In the genomic region with DNA sequence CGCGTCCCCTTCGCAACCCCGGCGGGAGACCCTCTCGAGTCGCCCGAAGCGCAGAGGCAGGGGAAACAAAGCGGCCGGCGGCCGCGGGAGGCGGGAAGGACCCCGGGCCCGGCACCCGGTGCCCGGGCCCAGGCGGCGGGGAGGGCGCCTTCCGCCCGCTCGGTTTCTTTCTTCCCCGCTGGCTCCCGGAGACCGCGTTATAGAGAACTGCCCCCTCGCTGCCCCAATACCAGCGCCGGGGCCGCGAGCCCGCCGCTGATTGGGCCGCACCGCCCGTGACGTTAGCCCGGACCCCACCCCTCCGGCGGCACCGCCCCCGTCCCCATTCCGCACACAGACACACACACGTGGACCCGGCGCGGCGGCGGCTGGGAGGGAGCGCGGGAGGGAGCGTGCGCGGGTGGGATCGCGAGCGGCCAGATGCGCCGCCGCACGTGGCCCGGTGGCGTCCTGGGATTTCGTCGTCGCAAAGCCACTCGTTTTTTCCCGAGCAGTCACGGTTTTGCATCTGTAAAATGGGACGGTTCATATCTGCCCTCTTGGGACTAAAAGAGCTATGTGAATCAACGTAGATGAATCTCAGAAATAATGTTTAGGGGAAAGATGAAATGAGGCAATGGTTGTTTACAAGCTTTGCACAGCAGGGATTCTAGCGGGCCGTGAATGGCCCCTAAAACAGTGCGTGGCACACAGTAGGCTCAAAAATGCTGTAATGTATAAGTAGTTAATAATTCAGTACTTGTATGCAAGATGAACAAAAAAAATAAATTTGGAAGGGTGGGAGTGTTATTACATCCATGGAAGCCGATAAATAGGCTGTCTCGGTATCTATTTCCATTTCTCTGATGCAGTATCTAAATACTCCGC, we compare ENCODE assay signal across 9 cellular contexts.
A peak's percentile ranks its signal among the peaks of the same experiment; 100 is the strongest.
DNase-seq lines count a peak whose midpoint lies in the region; ATAC-seq, FAIRE-seq and TF ChIP-seq lines count a peak whose summit lies in the region.
"Had no signal": no experiment of that assay in that cellular context is flagged by ENCODE, and none has a peak within 500 bp of the region (broad histone marks: within the 10 kb centered on the region; RNA-seq: fewer than 3 reads in every experiment).

TSS of gene EPOP (minus strand) at position 209 of the 867 bp plus-strand sequence. CDS start 462 bp downstream, outside the sequence.

- peaks cover 44% of the 10 kb centered on the region for H3K4me1 Mint-ChIP-seq in nephron progenitor cell
- H3K4me1 Mint-ChIP-seq in stimulated activated naive CD8-positive, alpha-beta T cell treated with anti-CD3 and anti-CD28 coated beads, Interleukin-15, Interleukin-2, amounts not matched to agents 100 ng/mL and 50 ng/mL, for 24 hours (ENCODE audit: low read depth): peaks cover 55% of the 10 kb centered on the region

- no peaks in the 10 kb centered on the region for H4K20me1 ChIP-seq in KMS-11 (ENCODE audit: insufficient read depth)

- H3K79me2 ChIP-seq in KMS-11 (ENCODE audit: insufficient read depth, low read depth): no peaks in the 10 kb centered on the region

- no peak for TF ChIP-seq CTCF in KMS-11 (conservative IDR thresholded peaks at IDR 0.05; ENCODE audit: low read depth, low read length)
- TF ChIP-seq CTCF in nephron progenitor cell (IDR thresholded peaks at IDR 0.05): no peak

- DNase-seq in COR-L47 (lab: John Stamatoyannopoulos, UW): peak; percentile 87
- DNase-seq in RCC 7860 (ENCODE audit: low spot score): peak; percentile 29
- peak; percentile 68 for DNase-seq in activated T-helper 1 cell treated with Interleukin-2 at 50 U/mL for 16 hours (ENCODE audit: low read depth)
- DNase-seq in fibroblast of peridontal ligament (ENCODE audit: extremely low read depth): peak; percentile 66
- DNase-seq in nephron progenitor cell: peak; percentile 92

- peak within 1 kb of the TSS; percentile 79 for H2AFZ ChIP-seq in KMS-11 (ENCODE audit: low read depth)

- peaks cover 66% of the 10 kb centered on the region for H3K27me3 Mint-ChIP-seq in nephron progenitor cell (ENCODE audit: low read depth, poor library complexity)
- H3K27me3 Mint-ChIP-seq in stimulated activated naive CD8-positive, alpha-beta T cell treated with anti-CD3 and anti-CD28 coated beads, Interleukin-15, Interleukin-2, amounts not matched to agents 100 ng/mL and 50 ng/mL, for 24 hours: peaks cover 16% of the 10 kb centered on the region

- no peak for FAIRE-seq in RCC 7860 (lab: Jason Lieb, UNC)
- FAIRE-seq: islet of Langerhans had no signal

- peak; percentile 65 for ATAC-seq in GM21390 (IDR thresholded peaks at IDR 0.05; ENCODE audit: unreplicated experiment)

- no peak within 1 kb of the TSS for H3K27ac Mint-ChIP-seq in nephron progenitor cell
- peak within 1 kb of the TSS; percentile 94 for H3K27ac Mint-ChIP-seq in stimulated activated naive CD8-positive, alpha-beta T cell treated with anti-CD3 and anti-CD28 coated beads, Interleukin-15, Interleukin-2, amounts not matched to agents 100 ng/mL and 50 ng/mL, for 24 hours

- H3K27ac ChIP-seq in KMS-11: peak within 1 kb of the TSS; percentile 61

- H3K4me1 ChIP-seq in KMS-11 (ENCODE audit: low read depth, poor library complexity, severe bottlenecking): peaks cover 41% of the 10 kb centered on the region

- H3K4me3 Mint-ChIP-seq in nephron progenitor cell: peak within 1 kb of the TSS; percentile 42
- peak within 1 kb of the TSS; percentile 63 for H3K4me3 Mint-ChIP-seq in stimulated activated naive CD8-positive, alpha-beta T cell treated with anti-CD3 and anti-CD28 coated beads, Interleukin-15, Interleukin-2, amounts not matched to agents 100 ng/mL and 50 ng/mL, for 24 hours

- no peaks in the 10 kb centered on the region for H3K9me3 Mint-ChIP-seq in nephron progenitor cell
- H3K9me3 Mint-ChIP-seq in stimulated activated naive CD8-positive, alpha-beta T cell treated with anti-CD3 and anti-CD28 coated beads, Interleukin-15, Interleukin-2, amounts not matched to agents 100 ng/mL and 50 ng/mL, for 24 hours: no peaks in the 10 kb centered on the region

- peak within 1 kb of the TSS; percentile 78 for H3K9ac ChIP-seq in KMS-11

- no peaks in the 10 kb centered on the region for H3K36me3 Mint-ChIP-seq in nephron progenitor cell (ENCODE audit: low read depth)
- peaks cover 6% of the 10 kb centered on the region for H3K36me3 Mint-ChIP-seq in stimulated activated naive CD8-positive, alpha-beta T cell treated with anti-CD3 and anti-CD28 coated beads, Interleukin-15, Interleukin-2, amounts not matched to agents 100 ng/mL and 50 ng/mL, for 24 hours (ENCODE audit: low read depth)

- peak within 1 kb of the TSS; percentile 96 for H3K4me2 ChIP-seq in KMS-11

- no peak within 1 kb of the TSS for H3K4me3 ChIP-seq in KMS-11 (IDR thresholded peaks at IDR 0.05; ENCODE audit: insufficient read depth, low read depth, low read length)

- H3K27me3 ChIP-seq in KMS-11 (ENCODE audit: insufficient read depth, low read depth): peaks cover 9% of the 10 kb centered on the region; the same call in 1 of the 2 replicates

- H3K36me3 ChIP-seq in KMS-11 (ENCODE audit: insufficient read depth): no peaks in the 10 kb centered on the region

Comparison
In these comparisons a context has a peak if more than half of its experiments do, and no peak if none do; other contexts are left out.
1. DNase-seq: peak in every context shown above with its lines; median percentile 92 in nephron progenitor cell; 87 in COR-L47; 68 in activated T-helper 1 cell treated with Interleukin-2 at 50 U/mL for 16 hours; 66 in fibroblast of peridontal ligament; 29 in RCC 7860.